ENCODE assay signal across 15 cellular contexts in the genomic region with DNA sequence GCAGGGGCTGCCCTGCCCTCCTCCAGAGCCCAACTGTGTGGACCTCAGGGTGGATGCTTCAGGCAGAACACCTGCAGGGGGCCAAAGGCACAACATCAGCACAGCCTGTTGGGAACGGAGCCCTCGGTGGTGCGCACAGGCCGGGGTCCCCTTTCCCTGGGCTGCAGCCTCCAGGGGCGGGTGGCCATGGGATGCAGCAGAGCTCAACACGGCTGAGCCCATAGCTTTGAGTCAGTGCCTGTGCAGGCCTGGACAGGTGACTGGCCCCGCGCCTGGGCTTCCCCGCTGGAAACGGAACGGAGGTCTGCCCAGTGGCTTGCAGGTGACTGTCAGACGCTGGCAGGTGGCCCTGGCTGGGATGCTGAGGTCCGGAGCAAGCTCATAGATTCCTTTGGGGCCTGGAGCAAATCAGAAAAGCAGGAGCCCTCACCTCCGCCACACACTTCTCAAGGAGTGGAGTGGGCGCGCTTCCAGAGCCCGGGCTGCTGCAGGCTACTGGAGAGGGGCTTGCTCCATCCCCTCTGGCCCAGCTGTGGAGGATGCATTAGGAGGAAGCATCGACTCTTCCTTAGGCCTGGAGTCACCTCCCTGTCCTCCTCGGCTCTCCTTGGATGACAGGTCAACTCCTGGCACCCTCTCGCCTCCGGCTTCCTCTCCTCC.
"Had no signal": no experiment of that assay in that cellular context is flagged by ENCODE, and none has a peak within 500 bp of the region (broad histone marks: within the 10 kb centered on the region; RNA-seq: fewer than 3 reads in every experiment).

No MANE protein-coding gene starts in this region.

- H3K27me3 Mint-ChIP-seq: activated CD4-positive, alpha-beta T cell treated with anti-CD3 and anti-CD28 coated beads, Interleukin-2, amount 10 ng/mL, durations not matched to agents 7 days and 5 days had no signal

- H3K27ac Mint-ChIP-seq: activated CD4-positive, alpha-beta T cell treated with anti-CD3 and anti-CD28 coated beads, Interleukin-2, amount 10 ng/mL, durations not matched to agents 7 days and 5 days; activated naive CD4-positive, alpha-beta T cell treated with anti-CD3 and anti-CD28 coated beads for 36 hours; nephron progenitor cell; T-helper 1 cell treated with Interleukin-12 subunit alpha and Interleukin-12 subunit beta and Interleukin-4 antibody, amounts not matched to agents 30 μg/mL and 1 μg/mL, for 36 hours had no signal

- ATAC-seq: heart left ventricle, WTC11 had no signal

- DNase-seq: activated CD4-positive, alpha-beta T cell treated with anti-CD3 and anti-CD28 coated beads, Interleukin-2, amount 10 ng/mL, durations not matched to agents 7 days and 5 days; activated CD8-positive, alpha-beta memory T cell treated with anti-CD3 and anti-CD28 coated beads for 24 hours; activated naive CD4-positive, alpha-beta T cell treated with anti-CD3 and anti-CD28 coated beads for 36 hours; adrenal gland; dermis blood vessel endothelial cell; foreskin fibroblast; heart left ventricle; left ventricle myocardium inferior; nephron progenitor cell; tibial artery had no signal

- H3K36me3 Mint-ChIP-seq: WTC11 had no signal

- H3K9me3 Mint-ChIP-seq: activated CD4-positive, alpha-beta T cell treated with anti-CD3 and anti-CD28 coated beads, Interleukin-2, amount 10 ng/mL, durations not matched to agents 7 days and 5 days; activated naive CD4-positive, alpha-beta T cell treated with anti-CD3 and anti-CD28 coated beads for 36 hours; central memory CD8-positive, alpha-beta T cell; nephron progenitor cell; T-helper 1 cell treated with Interleukin-12 subunit alpha and Interleukin-12 subunit beta and Interleukin-4 antibody, amounts not matched to agents 30 μg/mL and 1 μg/mL, for 36 hours; WTC11 had no signal

- H3K36me3 ChIP-seq: adrenal gland, heart left ventricle, left ventricle myocardium inferior, ovary, tibial artery, vagina had no signal

- H3K27me3 ChIP-seq: adrenal gland, ovary, vagina had no signal

- H3K9me3 ChIP-seq: adrenal gland, heart left ventricle, left ventricle myocardium inferior, ovary, tibial artery, vagina had no signal

- H3K4me3 Mint-ChIP-seq: activated CD4-positive, alpha-beta T cell treated with anti-CD3 and anti-CD28 coated beads, Interleukin-2, amount 10 ng/mL, durations not matched to agents 7 days and 5 days; activated naive CD4-positive, alpha-beta T cell treated with anti-CD3 and anti-CD28 coated beads for 36 hours; central memory CD8-positive, alpha-beta T cell; nephron progenitor cell; T-helper 1 cell treated with Interleukin-12 subunit alpha and Interleukin-12 subunit beta and Interleukin-4 antibody, amounts not matched to agents 30 μg/mL and 1 μg/mL, for 36 hours; WTC11 had no signal

- H3K4me1 Mint-ChIP-seq: activated CD4-positive, alpha-beta T cell treated with anti-CD3 and anti-CD28 coated beads, Interleukin-2, amount 10 ng/mL, durations not matched to agents 7 days and 5 days; central memory CD8-positive, alpha-beta T cell; WTC11 had no signal

- H3K4me3 ChIP-seq: adrenal gland, heart left ventricle, left ventricle myocardium inferior, ovary, tibial artery, vagina had no signal

- H3K27ac ChIP-seq: heart left ventricle, left ventricle myocardium inferior, ovary, tibial artery, vagina had no signal
